8 cellular contexts compared by ENCODE assay signal in genomic region chr16:681746-682427, GRCh38. TPM values are rescaled to one million over a fixed set of nuclear protein-coding genes. Genes with fewer than 3 reads are reported as not detected.
A peak's percentile ranks its signal among the peaks of the same experiment; 100 is the strongest.
DNase-seq lines count a peak whose midpoint lies in the region; ATAC-seq, FAIRE-seq and TF ChIP-seq lines count a peak whose summit lies in the region.
"Had no signal": no experiment of that assay in that cellular context is flagged by ENCODE, and none has a peak within 500 bp of the region (broad histone marks: within the 10 kb centered on the region; RNA-seq: fewer than 3 reads in every experiment).

No MANE protein-coding gene starts in this region.

- H3K23ac ChIP-seq in H1 (ENCODE audit: insufficient read length): no peak overlapping the region

- H3K79me2 ChIP-seq in PC-9 (ENCODE audit: low read depth) (peaks cover 33% of the 10 kb centered on the region), H1 (ENCODE audit: control insufficient read depth in 1 of 2, insufficient read depth in 2 of 2, low read length in 2 of 2) (peaks cover 0 to 12% of the 10 kb centered on the region in 2 experiments; a peak in 1 of 4 replicates)

- 92% methylated on average over 28 of the region's 28 CpGs; no CpG with 5 or more reads in 1 of the 2 experiments for WGBS in H1 (ENCODE audit: extremely low coverage in 1 of 2, insufficient coverage in 1 of 2, insufficient read length in 1 of 2, insufficient replicate concordance in 2 of 2, low coverage in 1 of 2, low lambda C conversion rate in 2 of 2, missing lambda C conversion rate in 1 of 2), 2 experiments
- WGBS in psoas muscle, 3 donors: 61 to 72% (median 65%) methylated on average over 28 of the region's 28 CpGs

- H3K27me3 ChIP-seq in PC-9 (ENCODE audit: insufficient read depth, low read depth): no peaks in the 10 kb centered on the region
- no peaks in the 10 kb centered on the region for H3K27me3 ChIP-seq in H1 (replicated peaks in 1 of 4; ENCODE audit: control insufficient read depth in 3 of 4, extremely low read depth in 1 of 4, insufficient read depth in 3 of 4, low read length in 3 of 4)
- no peaks in the 10 kb centered on the region for H3K27me3 ChIP-seq in psoas muscle (ENCODE audit: insufficient read depth in 3 of 3, low read length in 2 of 3)

- no peak overlapping the region for H2BK15ac ChIP-seq in H1 (ENCODE audit: low read length)

- no peaks in the 10 kb centered on the region for H3K9me2 ChIP-seq in PC-9 (ENCODE audit: insufficient read depth)

- H3K27ac ChIP-seq in PC-9: no peak overlapping the region
- H3K27ac ChIP-seq in H1 (ENCODE audit: low read depth, low read length): no peak overlapping the region
- peak overlapping the region; percentile 97 for H3K27ac ChIP-seq in psoas muscle

- H3K9ac ChIP-seq in H1 (replicated peaks in 1 of 4; ENCODE audit: extremely low read depth in 1 of 4, low read depth in 3 of 4, low read length in 3 of 4): no peak overlapping the region

- no peak for FAIRE-seq in GM12891 (lab: Jason Lieb, UNC)
- FAIRE-seq in H1 (lab: Jason Lieb, UNC): no peak

- H3K4me1 ChIP-seq in PC-9 (replicated peaks; ENCODE audit: insufficient read depth) (peaks cover 33% of the 10 kb centered on the region), H1 (replicated peaks in 1 of 4; ENCODE audit: control insufficient read depth in 3 of 4, insufficient read depth in 4 of 4, low read length in 3 of 4) (peaks cover 0 to 26% (median 21%) of the 10 kb centered on the region in 4 experiments; a peak in 6 of 7 replicates), psoas muscle (peaks cover 40% of the 10 kb centered on the region)

- intact Hi-C loops in PC-9 (cut with micrococcal nuclease; ENCODE audit: unreplicated experiment) (loop anchor here (5.0 kb wide), 1 partner anchor 155 kb away; the partner anchor contains the start of gene CAPN15), psoas muscle (cut with DNase I) (no loop called here)

- H2BK5ac ChIP-seq in H1 (ENCODE audit: low read depth, low read length): no peak overlapping the region; the same call in 1 of the 2 replicates

- TF ChIP-seq EP300 in H1 (IDR thresholded peaks at IDR 0.05; ENCODE audit: borderline replicate concordance in 1 of 2, low read depth in 2 of 2, low read length in 2 of 2): no peak

- H3K4me3 ChIP-seq in PC-9 (peak overlapping the region; percentile 71), H1 (ENCODE audit: extremely low read depth in 1 of 4, insufficient read depth in 2 of 4, low read depth in 3 of 4, low read length in 4 of 4) (peak overlapping the region in 1 of 4 experiments; percentile 89; a peak in 1 of 8 replicates), psoas muscle (peak overlapping the region; percentile 85)

- peaks cover 13% of the 10 kb centered on the region; the same call in 1 of the 2 replicates for H3K23me2 ChIP-seq in H1 (ENCODE audit: low read depth, low read length)

- H3F3A ChIP-seq in PC-9 (ENCODE audit: insufficient read depth, low read depth): peaks cover 40% of the 10 kb centered on the region; the same call in 1 of the 2 replicates

- H3K56ac ChIP-seq in H1 (replicated peaks; ENCODE audit: insufficient read length, low read depth, low read length): no peak overlapping the region

- H3K9me3 ChIP-seq in PC-9 (ENCODE audit: insufficient read depth, low read depth) (no peaks in the 10 kb centered on the region), H1 (ENCODE audit: insufficient read depth in 2 of 2, low read depth in 1 of 2, low read length in 1 of 2) (no peaks in the 10 kb centered on the region), psoas muscle (no peaks in the 10 kb centered on the region)

- no peak for TF ChIP-seq CTCF in PC-9 (conservative IDR thresholded peaks at IDR 0.05)
- no peak for TF ChIP-seq CTCF in H1 (IDR thresholded peaks at IDR 0.05; ENCODE audit: control extremely low read depth in 1 of 3, insufficient read depth in 1 of 3, low read depth in 1 of 3, low read length in 3 of 3)
- no peak for TF ChIP-seq CTCF in psoas muscle (IDR thresholded peaks at IDR 0.05)

- H3K79me1 ChIP-seq in H1 (ENCODE audit: low read depth, low read length): peaks cover 6% of the 10 kb centered on the region; the same call in 1 of the 2 replicates

- H3K36me3 ChIP-seq in PC-9 (ENCODE audit: low read depth): no peaks in the 10 kb centered on the region; the same call in 1 of the 2 replicates
- H3K36me3 ChIP-seq in H1 (ENCODE audit: control insufficient read depth in 2 of 4, insufficient read depth in 4 of 4, low read length in 3 of 4): peaks cover 4 to 27% (median 13%) of the 10 kb centered on the region in 4 experiments; a peak in 7 of 8 replicates
- H3K36me3 ChIP-seq in psoas muscle (ENCODE audit: insufficient read depth in 1 of 2, low read depth in 1 of 2): peaks cover 5 to 33% of the 10 kb centered on the region in 2 donors

- H4K5ac ChIP-seq in H1 (ENCODE audit: insufficient read length, low read depth, low read length): no peak overlapping the region

- 0 out of 2 replicates have a peak, but pooled peaks have one; percentile 16 for TF ChIP-seq POLR2A in GM12891 (IDR thresholded peaks at IDR 0.05; ENCODE audit: low read depth, low read length)
- no peak for TF ChIP-seq POLR2A in H1 (IDR thresholded peaks at IDR 0.05; ENCODE audit: control extremely low read depth in 1 of 2, low read depth in 2 of 2, low read length in 2 of 2)

- no peak overlapping the region for H2BK120ac ChIP-seq in H1 (replicated peaks; ENCODE audit: low read depth, low read length)

- POLR2A ChIA-PET in PC-9 (lab: Charles Lee; ENCODE audit: unreplicated experiment): interaction anchor here (0.6 to 0.7 kb wide), 4 partner anchors 92 to 113 kb away, joined by 3 to 7 read pairs (median 6); no protein-coding TSS in a partner anchor
- POLR2A ChIA-PET in H1 (lab: Charles Lee; ENCODE audit: partially characterized antibody): interaction anchor here (0.7 to 13.3 kb wide), 18 partner anchors 8 to 299 kb away, joined by 3 to 214 read pairs (median 6); partner anchors contain the start of genes ANTKMT, CCDC78, GNG13 and HAGHL

- H2AFZ ChIP-seq in PC-9 (no peak overlapping the region), H1 (ENCODE audit: low read length) (no peak overlapping the region)

- BruUV-seq in PC-9 (replicated peaks; lab: Mats Ljungman, UMichigan): TSS peak; percentile 38

- no peak overlapping the region for H4K91ac ChIP-seq in H1 (replicated peaks; ENCODE audit: insufficient read length, low read length)

- CTCF ChIA-PET in PC-9 (lab: Charles Lee): interaction anchor here (0.6 kb wide), 1 partner anchor 33 kb away, joined by 3 read pairs; the partner anchor contains the start of gene METRN
- CTCF ChIA-PET in H1 (lab: Charles Lee; ENCODE audit: partially characterized antibody): interaction anchor here (0.6 to 1.9 kb wide), 18 partner anchors 9 to 781 kb away, joined by 3 to 8 read pairs (median 3); partner anchors contain the start of genes MCRIP2 and WDR24

- H3K4ac ChIP-seq in H1 (replicated peaks; ENCODE audit: insufficient read length, low read depth, low read length): no peak overlapping the region

- H2AK5ac ChIP-seq in H1 (ENCODE audit: low read depth, low read length): no peak overlapping the region

- H2BK12ac ChIP-seq in H1 (ENCODE audit: low read depth, low read length): no peak overlapping the region

- ATAC-seq in psoas muscle (no peak), HG03025 (IDR thresholded peaks at IDR 0.05; ENCODE audit: low FRiP score, unreplicated experiment) (no peak), GM21619 (IDR thresholded peaks at IDR 0.05; ENCODE audit: unreplicated experiment) (no peak), HG02938 (IDR thresholded peaks at IDR 0.05; ENCODE audit: unreplicated experiment) (no peak)

- DNase-seq in GM12891 (ENCODE audit: insufficient read length, low spot score): no peak
- no peak for DNase-seq in PC-9
- no peak for DNase-seq in H1 (ENCODE audit: low read depth in 1 of 2, low spot score in 2 of 2)
- DNase-seq in psoas muscle: no peak
- DNase-seq: NCI-H187 had no signal

- H2BK20ac ChIP-seq in H1 (ENCODE audit: low read length): no peak overlapping the region

- peak overlapping the region; percentile 65; the same call in 1 of the 2 replicates for H4K8ac ChIP-seq in H1 (ENCODE audit: extremely low read depth, insufficient read depth, low read length)

- peaks cover 30% of the 10 kb centered on the region for H4K20me1 ChIP-seq in PC-9 (ENCODE audit: insufficient read depth)
- peaks cover 4 to 32% of the 10 kb centered on the region in 2 experiments for H4K20me1 ChIP-seq in H1 (replicated peaks in 1 of 2; ENCODE audit: control insufficient read depth in 1 of 2, insufficient read depth in 2 of 2, low read length in 2 of 2)

- peak overlapping the region; percentile 86 for H3K4me2 ChIP-seq in PC-9
- peak overlapping the region; percentile 74; a peak in 3 of 4 replicates for H3K4me2 ChIP-seq in H1 (ENCODE audit: insufficient read depth in 1 of 2, low read depth in 2 of 2, low read length in 2 of 2)

- H3K14ac ChIP-seq in H1 (ENCODE audit: insufficient read length): no peak overlapping the region

- no peak for TF ChIP-seq RAD21 in H1 (IDR thresholded peaks at IDR 0.05 in 1 of 2, conservative IDR thresholded peaks at IDR 0.05 in 1 of 2; ENCODE audit: low read depth in 2 of 2, low read length in 2 of 2)

- no peak overlapping the region for H3K18ac ChIP-seq in H1 (ENCODE audit: extremely low read depth, low read length)

RNA-seq across cellular contexts. Expression of gene STUB1, which starts 1.7 kb away (rescaled TPM):
- 45.0 TPM for polyA plus RNA-seq in GM12891 (2012; ENCODE audit: low read depth, missing spikeins)
- 174 and 211 TPM in 2 replicates for total RNA-seq in PC-9 (2021)
- total RNA-seq in H1 (2021; fragmentation: NEBNext Ultra II Directional; extraction: Animal tissue kit (Norgen Biotek cat#: 25700)): 87.3 and 89.9 TPM in 2 replicates
- 103 and 151 TPM in 2 replicates for polyA plus RNA-seq in H1 (2011; rRNA removed)
- 100 TPM for polyA plus RNA-seq in H1 (2011; cell fraction: cytosol; rRNA removed)
- polyA plus RNA-seq in H1 (2011; cell fraction: nucleus; rRNA removed): 144 TPM
- 77.5 to 93.5 TPM (median 86.7 TPM) in 4 replicates for polyA plus RNA-seq in H1 (2012, experiment 1 of 2)
- 69.7 TPM for polyA plus RNA-seq in H1 (2012, experiment 2 of 2)
- polyA plus RNA-seq in H1 (2013, experiment 1 of 2): 78.6 TPM
- polyA plus RNA-seq in H1 (2013, experiment 2 of 2): 80.5 TPM
- polyA minus RNA-seq in H1 (2011; rRNA and poly(A)+ RNA removed): 25.9 and 33.2 TPM in 2 replicates
- polyA minus RNA-seq in H1 (2011; cell fraction: cytosol; rRNA and poly(A)+ RNA removed): 26.9 TPM
- 32.9 TPM for polyA minus RNA-seq in H1 (2011; cell fraction: nucleus; rRNA and poly(A)+ RNA removed)
- total RNA-seq in psoas muscle: 100 to 1,000 TPM; 108 to 150 (median 115) TPM
- polyA plus RNA-seq in psoas muscle: 100 to 1,000 TPM; 127 to 147 (median 134) TPM

RNA-seq across cellular contexts. Expression of gene JMJD8, which starts 2.2 kb away (rescaled TPM):
- 20.6 TPM for polyA plus RNA-seq in GM12891 (2012; ENCODE audit: low read depth, missing spikeins)
- total RNA-seq in PC-9 (2021) (57.4 and 61.6 TPM in 2 replicates), psoas muscle (10 to 100 TPM; 19.1 to 27.5 (median 23.1) TPM)
- 46.4 and 49.0 TPM in 2 replicates for total RNA-seq in H1 (2021; fragmentation: NEBNext Ultra II Directional; extraction: Animal tissue kit (Norgen Biotek cat#: 25700))
- polyA plus RNA-seq in H1 (2011; rRNA removed) (87.4 and 127 TPM in 2 replicates), psoas muscle (10 to 100 TPM; 25.5 to 63.5 (median 41.5) TPM)
- 72.6 TPM for polyA plus RNA-seq in H1 (2011; cell fraction: cytosol; rRNA removed)
- polyA plus RNA-seq in H1 (2011; cell fraction: nucleus; rRNA removed): 139 TPM
- 27.9 to 60.1 TPM (median 58.0 TPM) in 4 replicates for polyA plus RNA-seq in H1 (2012, experiment 1 of 2)
- polyA plus RNA-seq in H1 (2012, experiment 2 of 2): 50.5 TPM
- 47.0 TPM for polyA plus RNA-seq in H1 (2013, experiment 1 of 2)
- 52.1 TPM for polyA plus RNA-seq in H1 (2013, experiment 2 of 2)
- 17.3 and 27.7 TPM in 2 replicates for polyA minus RNA-seq in H1 (2011; rRNA and poly(A)+ RNA removed)
- 25.0 TPM for polyA minus RNA-seq in H1 (2011; cell fraction: cytosol; rRNA and poly(A)+ RNA removed)
- 49.3 TPM for polyA minus RNA-seq in H1 (2011; cell fraction: nucleus; rRNA and poly(A)+ RNA removed)

RNA-seq across cellular contexts. Expression of gene RHBDL1, which starts 6.4 kb away (rescaled TPM):
- 1.8 TPM for polyA plus RNA-seq in GM12891 (2012; ENCODE audit: low read depth, missing spikeins)
- total RNA-seq in PC-9 (2021): 18.1 and 19.9 TPM in 2 replicates
- total RNA-seq in H1 (2021; fragmentation: NEBNext Ultra II Directional; extraction: Animal tissue kit (Norgen Biotek cat#: 25700)): 4.0 TPM in 2 replicates
- polyA plus RNA-seq in H1 (2011; rRNA removed): 8.1 and 14.0 TPM in 2 replicates
- polyA plus RNA-seq in H1 (2011; cell fraction: cytosol; rRNA removed): 9.4 TPM
- 47.4 TPM for polyA plus RNA-seq in H1 (2011; cell fraction: nucleus; rRNA removed)
- 2.6 to 6.5 TPM (median 4.9 TPM) in 4 replicates for polyA plus RNA-seq in H1 (2012, experiment 1 of 2)
- polyA plus RNA-seq in H1 (2012, experiment 2 of 2): 3.3 TPM
- polyA plus RNA-seq in H1 (2013, experiment 1 of 2): 2.7 TPM
- polyA plus RNA-seq in H1 (2013, experiment 2 of 2): 2.6 TPM
- 0.98 and 1.4 TPM in 2 replicates for polyA minus RNA-seq in H1 (2011; rRNA and poly(A)+ RNA removed)
- polyA minus RNA-seq in H1 (2011; cell fraction: cytosol; rRNA and poly(A)+ RNA removed): 2.2 TPM
- 4.9 TPM for polyA minus RNA-seq in H1 (2011; cell fraction: nucleus; rRNA and poly(A)+ RNA removed)
- under 1 TPM; 0.13 to 0.42 (median 0.29) TPM for total RNA-seq in psoas muscle
- polyA plus RNA-seq in psoas muscle: under 1 TPM; 0.06 to 0.08 (median 0.08) TPM

RNA-seq across cellular contexts. Expression of gene WDR24, which starts 8.3 kb away (rescaled TPM):
- polyA plus RNA-seq in GM12891 (2012; ENCODE audit: low read depth, missing spikeins): 9.7 TPM
- total RNA-seq in PC-9 (2021) (23.9 and 33.6 TPM in 2 replicates), psoas muscle (10 to 100 TPM in 3 of 4 donors, 1 to 10 TPM in 1; 9.9 to 15.0 (median 12.1) TPM)
- 17.7 and 21.1 TPM in 2 replicates for total RNA-seq in H1 (2021; fragmentation: NEBNext Ultra II Directional; extraction: Animal tissue kit (Norgen Biotek cat#: 25700))
- polyA plus RNA-seq in H1 (2011; rRNA removed) (15.1 and 26.0 TPM in 2 replicates), psoas muscle (10 to 100 TPM in 1 of 3 donors, 1 to 10 TPM in 2; 5.2 to 15.8 (median 8.8) TPM)
- 12.1 TPM for polyA plus RNA-seq in H1 (2011; cell fraction: cytosol; rRNA removed)
- polyA plus RNA-seq in H1 (2011; cell fraction: nucleus; rRNA removed): 34.3 TPM
- 11.5 to 19.6 TPM (median 17.9 TPM) in 4 replicates for polyA plus RNA-seq in H1 (2012, experiment 1 of 2)
- polyA plus RNA-seq in H1 (2012, experiment 2 of 2): 18.1 TPM
- 12.8 TPM for polyA plus RNA-seq in H1 (2013, experiment 1 of 2)
- polyA plus RNA-seq in H1 (2013, experiment 2 of 2): 11.5 TPM
- polyA minus RNA-seq in H1 (2011; rRNA and poly(A)+ RNA removed): 8.6 and 9.8 TPM in 2 replicates
- 12.8 TPM for polyA minus RNA-seq in H1 (2011; cell fraction: cytosol; rRNA and poly(A)+ RNA removed)
- 14.1 TPM for polyA minus RNA-seq in H1 (2011; cell fraction: nucleus; rRNA and poly(A)+ RNA removed)

RNA-seq across cellular contexts. Expression of gene RHOT2, which starts 14.0 kb away (rescaled TPM):
- 73.5 TPM for polyA plus RNA-seq in GM12891 (2012; ENCODE audit: low read depth, missing spikeins)
- total RNA-seq in PC-9 (2021) (143 and 173 TPM in 2 replicates), psoas muscle (10 to 100 TPM; 38.8 to 56.8 (median 48.8) TPM)
- 149 and 162 TPM in 2 replicates for total RNA-seq in H1 (2021; fragmentation: NEBNext Ultra II Directional; extraction: Animal tissue kit (Norgen Biotek cat#: 25700))
- polyA plus RNA-seq in H1 (2011; rRNA removed) (194 and 320 TPM in 2 replicates), psoas muscle (10 to 100 TPM; 47.7 to 75.8 (median 52.6) TPM)
- polyA plus RNA-seq in H1 (2011; cell fraction: cytosol; rRNA removed): 230 TPM
- polyA plus RNA-seq in H1 (2011; cell fraction: nucleus; rRNA removed): 1,150 TPM
- 115 to 182 TPM (median 174 TPM) in 4 replicates for polyA plus RNA-seq in H1 (2012, experiment 1 of 2)
- 126 TPM for polyA plus RNA-seq in H1 (2012, experiment 2 of 2)
- 139 TPM for polyA plus RNA-seq in H1 (2013, experiment 1 of 2)
- polyA plus RNA-seq in H1 (2013, experiment 2 of 2): 113 TPM
- polyA minus RNA-seq in H1 (2011; rRNA and poly(A)+ RNA removed): 37.9 and 39.8 TPM in 2 replicates
- polyA minus RNA-seq in H1 (2011; cell fraction: cytosol; rRNA and poly(A)+ RNA removed): 73.9 TPM
- 130 TPM for polyA minus RNA-seq in H1 (2011; cell fraction: nucleus; rRNA and poly(A)+ RNA removed)
